Comparison of ENCODE assay signal across 17 cellular contexts in genomic region chr9:96509026-96509425, GRCh38.
"Had no signal": no experiment of that assay in that cellular context is flagged by ENCODE, and none has a peak within 500 bp of the region (broad histone marks: within the 10 kb centered on the region; RNA-seq: fewer than 3 reads in every experiment).

No MANE protein-coding gene starts in this region.

- ATAC-seq: activated CD8-positive, alpha-beta memory T cell treated with anti-CD3 and anti-CD28 coated beads, Interleukin-2, amount 10 ng/mL, durations not matched to agents 7 days and 5 days; activated naive CD4-positive, alpha-beta T cell treated with anti-CD3 and anti-CD28 coated beads, Interleukin-2, amount 50 U/mL, for 72 hours; left lobe of liver; natural killer cell treated with Interleukin-12 subunit alpha and Interleukin-12 subunit beta and Interleukin-15 and Interleukin-18, amount 100 ng/mL, for 72 hours; psoas muscle had no signal

- H3K9me3 Mint-ChIP-seq: activated naive CD4-positive, alpha-beta T cell treated with anti-CD3 and anti-CD28 coated beads, Interleukin-2, amount 50 U/mL, for 72 hours; activated T-cell treated with anti-CD3 and anti-CD28 coated beads, Interleukin-2, amount 50 U/mL, for 24 hours; immature natural killer cell; memory B cell; natural killer cell treated with Interleukin-12 subunit alpha and Interleukin-12 subunit beta and Interleukin-15 and Interleukin-18, amount 100 ng/mL, for 72 hours had no signal

- H3K4me1 ChIP-seq: colonic mucosa, psoas muscle, SJCRH30 had no signal

- H3K9me3 ChIP-seq: colonic mucosa, psoas muscle, SJCRH30 had no signal

- H3K36me3 Mint-ChIP-seq: activated CD8-positive, alpha-beta memory T cell treated with anti-CD3 and anti-CD28 coated beads, Interleukin-2, amount 10 ng/mL, durations not matched to agents 7 days and 5 days; activated naive CD4-positive, alpha-beta T cell treated with anti-CD3 and anti-CD28 coated beads, Interleukin-2, amount 50 U/mL, for 72 hours; natural killer cell treated with Interleukin-12 subunit alpha and Interleukin-12 subunit beta and Interleukin-15 and Interleukin-18, amount 100 ng/mL, for 72 hours had no signal

- H3K27ac Mint-ChIP-seq: activated CD8-positive, alpha-beta memory T cell treated with anti-CD3 and anti-CD28 coated beads, Interleukin-2, amount 10 ng/mL, durations not matched to agents 7 days and 5 days; activated naive CD4-positive, alpha-beta T cell treated with anti-CD3 and anti-CD28 coated beads, Interleukin-2, amount 50 U/mL, for 72 hours; activated T-cell treated with anti-CD3 and anti-CD28 coated beads, Interleukin-2, amount 50 U/mL, for 24 hours; memory B cell; natural killer cell treated with Interleukin-12 subunit alpha and Interleukin-12 subunit beta and Interleukin-15 and Interleukin-18, amount 100 ng/mL, for 72 hours had no signal

- H3K4me1 Mint-ChIP-seq: immature natural killer cell, memory B cell had no signal

- H3K4me3 ChIP-seq: colonic mucosa, psoas muscle, SJCRH30 had no signal

- H3K27me3 ChIP-seq: colonic mucosa, SJCRH30 had no signal

- H3K27me3 Mint-ChIP-seq: activated CD8-positive, alpha-beta memory T cell treated with anti-CD3 and anti-CD28 coated beads, Interleukin-2, amount 10 ng/mL, durations not matched to agents 7 days and 5 days; activated T-cell treated with anti-CD3 and anti-CD28 coated beads, Interleukin-2, amount 50 U/mL, for 24 hours; memory B cell had no signal

- H3K27ac ChIP-seq: colonic mucosa, epithelial cell of prostate, psoas muscle, SJCRH30 had no signal

- DNase-seq: activated CD4-positive, alpha-beta T cell treated with anti-CD3 and anti-CD28 coated beads, Interleukin-2, amount 50 U/mL, for 48 hours; activated CD4-positive, CD25-positive, alpha-beta regulatory T cell treated with anti-CD3 and anti-CD28 coated beads, Interleukin-2, amount 50 U/mL, for 72 hours; activated CD8-positive, alpha-beta memory T cell treated with anti-CD3 and anti-CD28 coated beads, Interleukin-2, amount 10 ng/mL, durations not matched to agents 7 days and 5 days; activated effector memory CD4-positive, alpha-beta T cell treated with anti-CD3 and anti-CD28 coated beads, Interleukin-2, amount 50 U/mL, for 16 hours; activated T-cell treated with anti-CD3 and anti-CD28 coated beads, Interleukin-2, amount 50 U/mL, for 24 hours; amniotic stem cell; colonic mucosa; effector memory CD4-positive, alpha-beta T cell; immature natural killer cell; psoas muscle; SJCRH30; stimulated activated CD4-positive, alpha-beta T cell treated with anti-CD3 and anti-CD28 coated beads, Interleukin-2, amount 100 ng/mL, for 48 hours had no signal

- H3K4me3 Mint-ChIP-seq: activated CD8-positive, alpha-beta memory T cell treated with anti-CD3 and anti-CD28 coated beads, Interleukin-2, amount 10 ng/mL, durations not matched to agents 7 days and 5 days; activated T-cell treated with anti-CD3 and anti-CD28 coated beads, Interleukin-2, amount 50 U/mL, for 24 hours; immature natural killer cell; memory B cell; natural killer cell treated with Interleukin-12 subunit alpha and Interleukin-12 subunit beta and Interleukin-15 and Interleukin-18, amount 100 ng/mL, for 72 hours had no signal

- H3K36me3 ChIP-seq: colonic mucosa had no signal
